ENCODE assay signal across 14 cellular contexts in the genomic region with DNA sequence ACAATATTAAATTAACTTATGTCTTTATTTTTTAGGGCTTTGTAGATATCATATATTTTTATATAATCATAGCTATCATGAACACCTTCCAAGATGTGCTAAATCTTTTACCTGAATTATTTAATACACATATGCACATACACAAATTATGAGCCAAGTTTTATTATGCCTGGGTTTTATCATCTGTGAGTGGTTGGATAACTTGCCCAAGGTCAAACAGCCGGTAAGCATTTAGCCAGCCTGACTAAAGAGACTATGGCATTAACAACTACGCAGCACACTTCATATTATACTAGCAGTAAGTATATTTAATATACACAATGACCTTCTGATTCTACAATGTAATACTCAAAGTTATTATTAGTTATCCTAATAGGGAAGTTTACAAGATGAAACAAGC.
A peak's percentile ranks its signal among the peaks of the same experiment; 100 is the strongest.
DNase-seq lines count a peak whose midpoint lies in the region; ATAC-seq and TF ChIP-seq lines count a peak whose summit lies in the region.
"Had no signal": no experiment of that assay in that cellular context is flagged by ENCODE, and none has a peak within 500 bp of the region (broad histone marks: within the 10 kb centered on the region; RNA-seq: fewer than 3 reads in every experiment).

No MANE protein-coding gene starts in this region.

- H3K27me3 ChIP-seq in left ventricle myocardium inferior (ENCODE audit: low read depth) (peaks cover 14% of the 10 kb centered on the region), sigmoid colon (no peaks in the 10 kb centered on the region)
- H3K27me3 ChIP-seq in CD8-positive, alpha-beta memory T cell (ENCODE audit: insufficient read depth, low read length, poor library complexity, severe bottlenecking): no peaks in the 10 kb centered on the region
- H3K27me3 ChIP-seq: BLaER1 treated with 17β-estradiol and CSF1 and Interleukin-3, amounts not matched to agents 10 nM and 100 nM had no signal

- TF ChIP-seq CTCF in left ventricle myocardium inferior (IDR thresholded peaks at IDR 0.05; ENCODE audit: borderline replicate concordance) (no peak), mesothelial cell of epicardium (IDR thresholded peaks at IDR 0.05; ENCODE audit: unreplicated experiment) (no peak), sigmoid colon (IDR thresholded peaks at IDR 0.05) (no peak)

- DNase-seq in left ventricle myocardium superior (no peak), left ventricle myocardium inferior (no peak), mesothelial cell of epicardium (ENCODE audit: low spot score in 2 of 2, unreplicated experiment in 2 of 2) (no peak), sigmoid colon (no peak), NCI-H187 treated with DMSO at 0.1 percent for 48 hours (lab: John Stamatoyannopoulos, UW) (no peak)
- DNase-seq in CD8-positive, alpha-beta memory T cell: no peak
- DNase-seq: ACHN; Calu3; CD4-positive, CD25-positive, alpha-beta regulatory T cell; DMS 273 treated with DMSO at 0.1 percent for 48 hours; GM23248 had no signal

- no peak for TF ChIP-seq POLR2A in sigmoid colon (IDR thresholded peaks at IDR 0.05)

- CTCF ChIA-PET in CD8-positive, alpha-beta memory T cell (lab: Charles Lee): no interaction called here

- H3K27ac Mint-ChIP-seq in mesothelial cell of epicardium: peak overlapping the region; percentile 78
- no peak overlapping the region for H3K27ac Mint-ChIP-seq in CD8-positive, alpha-beta memory T cell
- H3K27ac Mint-ChIP-seq: CD4-positive, CD25-positive, alpha-beta regulatory T cell had no signal

- intact Hi-C loops in left ventricle myocardium superior (cut with micrococcal nuclease): no loop called here
- intact Hi-C loops in left ventricle myocardium inferior (cut with micrococcal nuclease): no loop called here
- intact Hi-C loops in sigmoid colon (cut with DNase I): no loop called here

- TF ChIP-seq EP300 in sigmoid colon (IDR thresholded peaks at IDR 0.05): no peak

- H3K4me3 ChIP-seq in left ventricle myocardium inferior (no peak overlapping the region), sigmoid colon (no peak overlapping the region)
- no peak overlapping the region for H3K4me3 ChIP-seq in CD8-positive, alpha-beta memory T cell (ENCODE audit: low read length)
- H3K4me3 ChIP-seq: BLaER1 treated with 17β-estradiol and CSF1 and Interleukin-3, amounts not matched to agents 10 nM and 100 nM; GM23248 had no signal

- peaks cover 15% of the 10 kb centered on the region for H3K36me3 Mint-ChIP-seq in mesothelial cell of epicardium
- no peaks in the 10 kb centered on the region for H3K36me3 Mint-ChIP-seq in CD8-positive, alpha-beta memory T cell
- H3K36me3 Mint-ChIP-seq: CD4-positive, CD25-positive, alpha-beta regulatory T cell had no signal

- H3K27me3 Mint-ChIP-seq in mesothelial cell of epicardium (ENCODE audit: low read depth): no peaks in the 10 kb centered on the region
- H3K27me3 Mint-ChIP-seq in CD8-positive, alpha-beta memory T cell: peaks cover 0 to 3% of the 10 kb centered on the region in 2 donors
- H3K27me3 Mint-ChIP-seq: CD4-positive, CD25-positive, alpha-beta regulatory T cell had no signal

- H3K36me3 ChIP-seq in left ventricle myocardium inferior (no peaks in the 10 kb centered on the region), sigmoid colon (no peaks in the 10 kb centered on the region)
- no peaks in the 10 kb centered on the region for H3K36me3 ChIP-seq in CD8-positive, alpha-beta memory T cell (ENCODE audit: insufficient read depth, low read length)
- H3K36me3 ChIP-seq: BLaER1 treated with 17β-estradiol and CSF1 and Interleukin-3, amounts not matched to agents 10 nM and 100 nM had no signal

- WGBS in sigmoid colon, 2 donors: 33 to 71% methylated on average over 2 of the region's 2 CpGs

- H3K4me3 Mint-ChIP-seq in mesothelial cell of epicardium: no peak overlapping the region
- H3K4me3 Mint-ChIP-seq in CD8-positive, alpha-beta memory T cell: no peak overlapping the region
- H3K4me3 Mint-ChIP-seq: CD4-positive, CD25-positive, alpha-beta regulatory T cell had no signal

- H3K9me3 ChIP-seq in left ventricle myocardium inferior (replicated peaks) (no peaks in the 10 kb centered on the region), sigmoid colon (no peaks in the 10 kb centered on the region)
- no peaks in the 10 kb centered on the region for H3K9me3 ChIP-seq in CD8-positive, alpha-beta memory T cell (ENCODE audit: low read length)
- H3K9me3 ChIP-seq: BLaER1 treated with 17β-estradiol and CSF1 and Interleukin-3, amounts not matched to agents 10 nM and 100 nM had no signal

- H3K4me1 Mint-ChIP-seq in mesothelial cell of epicardium: peaks cover 31% of the 10 kb centered on the region
- no peaks in the 10 kb centered on the region for H3K4me1 Mint-ChIP-seq in CD8-positive, alpha-beta memory T cell
- H3K4me1 Mint-ChIP-seq: CD4-positive, CD25-positive, alpha-beta regulatory T cell had no signal

- peak; percentile 45 for ATAC-seq in left ventricle myocardium superior
- ATAC-seq in HG03025 (IDR thresholded peaks at IDR 0.05; ENCODE audit: low FRiP score, unreplicated experiment): no peak
- ATAC-seq: HCT116 had no signal

- POLR2A ChIA-PET in CD8-positive, alpha-beta memory T cell (lab: Charles Lee): no interaction called here

- no peak overlapping the region for H3K27ac ChIP-seq in left ventricle myocardium inferior (replicated peaks)
- peak overlapping the region in 3 of 4 donors; percentile 67 to 77 (median 76) for H3K27ac ChIP-seq in sigmoid colon
- H3K27ac ChIP-seq in CD8-positive, alpha-beta memory T cell (ENCODE audit: low read depth, low read length): no peak overlapping the region
- H3K27ac ChIP-seq: BLaER1 treated with 17β-estradiol and CSF1 and Interleukin-3, amounts not matched to agents 10 nM and 100 nM; GM23248 had no signal

- H3K4me1 ChIP-seq in left ventricle myocardium inferior (peaks cover 4% of the 10 kb centered on the region), sigmoid colon (peaks cover 0 to 43% (median 30%) of the 10 kb centered on the region in 4 donors)
- no peaks in the 10 kb centered on the region for H3K4me1 ChIP-seq in CD8-positive, alpha-beta memory T cell (ENCODE audit: insufficient read depth, low read length)

- H3K9me3 Mint-ChIP-seq in mesothelial cell of epicardium: peaks cover 14% of the 10 kb centered on the region
- H3K9me3 Mint-ChIP-seq in CD8-positive, alpha-beta memory T cell: peaks cover 0 to 6% (median 4%) of the 10 kb centered on the region in 5 donors

Comparison
In these comparisons a context has a peak if more than half of its experiments do, and no peak if none do; other contexts are left out.
1. H3K27ac ChIP-seq: peak in sigmoid colon (3 of 4); none in left ventricle myocardium inferior (single experiment) and CD8-positive, alpha-beta memory T cell (single experiment).